26 cellular contexts compared by ENCODE assay signal in the genomic region with DNA sequence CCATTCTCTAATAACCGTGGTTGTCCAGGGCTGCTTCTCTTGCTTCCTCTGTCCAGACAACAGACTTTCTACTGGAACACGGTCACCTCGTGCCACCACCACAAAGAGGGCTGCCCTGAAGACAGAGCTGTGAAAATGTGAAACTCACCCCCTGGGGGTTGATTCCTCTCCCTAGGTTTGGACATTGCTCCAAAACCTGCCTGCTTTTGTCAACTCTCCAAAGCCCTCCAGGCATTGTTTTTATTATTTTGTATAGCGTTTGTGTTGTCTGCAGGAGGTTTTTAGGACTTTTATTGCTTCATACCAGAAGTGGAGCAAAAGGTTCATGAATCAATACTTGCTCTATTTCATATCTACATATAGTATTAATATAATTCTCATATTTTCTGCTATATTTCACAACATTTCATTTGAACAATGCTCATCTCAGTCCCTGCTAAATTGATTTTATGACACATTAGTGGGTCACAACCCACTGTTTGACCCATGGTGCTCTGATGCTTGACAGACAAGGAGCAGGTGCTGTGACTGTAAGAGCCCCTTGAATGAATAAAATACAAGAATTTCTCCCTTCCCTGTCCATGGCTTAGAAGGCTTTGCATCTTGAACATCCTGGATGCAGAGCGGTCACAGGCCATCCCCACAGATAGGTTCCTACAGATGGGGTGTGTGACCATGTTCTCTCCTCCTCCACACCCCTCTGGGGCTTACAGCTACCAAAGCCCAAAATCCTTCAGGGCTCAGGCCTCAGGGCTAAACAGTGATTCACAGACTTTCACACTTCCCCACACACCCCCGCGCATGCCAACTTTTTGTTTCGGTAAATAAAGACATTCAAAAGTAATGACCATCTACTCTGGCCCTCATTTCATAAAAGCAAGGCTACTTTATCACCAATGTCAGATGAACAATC. TPM values are rescaled to one million over a fixed set of nuclear protein-coding genes. Genes with fewer than 3 reads are reported as not detected.
A peak's percentile ranks its signal among the peaks of the same experiment; 100 is the strongest.
DNase-seq lines count a peak whose midpoint lies in the region; ATAC-seq, FAIRE-seq and TF ChIP-seq lines count a peak whose summit lies in the region.
"Had no signal": no experiment of that assay in that cellular context is flagged by ENCODE, and none has a peak within 500 bp of the region (broad histone marks: within the 10 kb centered on the region; RNA-seq: fewer than 3 reads in every experiment).

No MANE protein-coding gene starts in this region.

- H3K4me1 Mint-ChIP-seq in GM23338: peaks cover 42% of the 10 kb centered on the region
- H3K4me1 Mint-ChIP-seq: immature natural killer cell had no signal

- no peak for ATAC-seq in GM23338
- ATAC-seq in foreskin keratinocyte: peak; percentile 25
- no peak for ATAC-seq in sciatic nerve
- ATAC-seq in HG03520 (IDR thresholded peaks at IDR 0.05; ENCODE audit: unreplicated experiment): no peak
- ATAC-seq: left ventricle myocardium superior; mucosa of descending colon; stimulated activated naive B cell treated with anti-CD40 and anti-IgM and Interleukin-4, amounts not matched to agents 10 μg/mL and 1 μg/mL and 100 μg/mL, for 72 hours had no signal

- TF ChIP-seq CTCF in GM23338 (conservative IDR thresholded peaks at IDR 0.05; ENCODE audit: low read depth in 2 of 2): no peak
- TF ChIP-seq CTCF in PC-9 (conservative IDR thresholded peaks at IDR 0.05): no peak
- TF ChIP-seq CTCF in foreskin keratinocyte (conservative IDR thresholded peaks at IDR 0.05): no peak
- no peak for TF ChIP-seq CTCF in spleen (IDR thresholded peaks at IDR 0.05 in 8 of 11, conservative IDR thresholded peaks at IDR 0.05 in 3 of 11)

- no peak overlapping the region; the same call in 2 of the 3 replicates for H3K4me3 Mint-ChIP-seq in GM23338
- H3K4me3 Mint-ChIP-seq: activated CD4-positive, alpha-beta T cell treated with anti-CD3 and anti-CD28 coated beads, Interleukin-2, amount 10 ng/mL, durations not matched to agents 24 days and 14 days; immature natural killer cell; stimulated activated naive B cell treated with anti-CD40 and anti-IgM and Interleukin-4, amounts not matched to agents 10 μg/mL and 1 μg/mL and 100 μg/mL, for 72 hours had no signal

- H3K27me3 Mint-ChIP-seq in GM23338 (ENCODE audit: insufficient read depth, low read depth, poor library complexity): peaks cover 9% of the 10 kb centered on the region

- H3K9me2 ChIP-seq in GM23338 (ENCODE audit: insufficient read depth): no peaks in the 10 kb centered on the region
- H3K9me2 ChIP-seq in PC-9 (ENCODE audit: insufficient read depth): no peaks in the 10 kb centered on the region

- FAIRE-seq in GM12892 (lab: Jason Lieb, UNC): no peak
- FAIRE-seq: H54 had no signal

- H3K79me2 ChIP-seq in GM23338 (replicated peaks; ENCODE audit: insufficient read depth) (no peaks in the 10 kb centered on the region), PC-9 (ENCODE audit: low read depth) (no peaks in the 10 kb centered on the region)

- H2AFZ ChIP-seq in GM23338: peak overlapping the region; percentile 99
- no peak overlapping the region for H2AFZ ChIP-seq in PC-9

- TF ChIP-seq POLR2A in spleen (IDR thresholded peaks at IDR 0.05) (no peak), GM12892 (IDR thresholded peaks at IDR 0.05; ENCODE audit: low read depth, low read length) (no peak)

- intact Hi-C loops in PC-9 (cut with micrococcal nuclease; ENCODE audit: unreplicated experiment) (no loop called here), sciatic nerve (cut with DNase I) (no loop called here), spleen (cut with DNase I; ENCODE audit: low total_unique reads) (no loop called here)

- H3K4me3 ChIP-seq in GM23338 (peak overlapping the region; percentile 46; the same call in 1 of the 2 replicates), PC-9 (no peak overlapping the region), spleen (no peak overlapping the region)
- H3K4me3 ChIP-seq: mucosa of descending colon, right lobe of liver, thyroid gland had no signal

- H3K27me3 ChIP-seq in GM23338 (ENCODE audit: insufficient read depth): no peaks in the 10 kb centered on the region
- H3K27me3 ChIP-seq in PC-9 (ENCODE audit: insufficient read depth, low read depth): no peaks in the 10 kb centered on the region
- peaks cover 9% of the 10 kb centered on the region for H3K27me3 ChIP-seq in foreskin keratinocyte
- H3K27me3 ChIP-seq in spleen (replicated peaks in 1 of 7): peaks cover 0 to 24% (median 0%) of the 10 kb centered on the region in 7 donors
- H3K27me3 ChIP-seq: right lobe of liver, thyroid gland had no signal

- H3K4me2 ChIP-seq in GM23338 (peak overlapping the region; percentile 77), PC-9 (peak overlapping the region; percentile 46)

- 87 to 93% (median 88%) methylated on average over 8 of the region's 8 CpGs for WGBS in spleen, 5 donors

- CTCF ChIA-PET in PC-9 (lab: Charles Lee): no interaction called here

- no peaks in the 10 kb centered on the region for H3K9me3 Mint-ChIP-seq in GM23338
- H3K9me3 Mint-ChIP-seq: activated CD4-positive, alpha-beta T cell treated with anti-CD3 and anti-CD28 coated beads, Interleukin-2, amount 10 ng/mL, durations not matched to agents 24 days and 14 days had no signal

- no TSS peak for BruUV-seq in PC-9 (replicated peaks; lab: Mats Ljungman, UMichigan)

- no peaks in the 10 kb centered on the region for H4K20me1 ChIP-seq in GM23338 (replicated peaks; ENCODE audit: insufficient read depth)
- H4K20me1 ChIP-seq in PC-9 (ENCODE audit: insufficient read depth): no peaks in the 10 kb centered on the region

- H3F3A ChIP-seq in GM23338 (replicated peaks; ENCODE audit: low read depth) (peaks cover 5% of the 10 kb centered on the region; the same call in 1 of the 2 replicates), PC-9 (ENCODE audit: insufficient read depth, low read depth) (peaks cover 14% of the 10 kb centered on the region)

- no peak overlapping the region for H3K27ac Mint-ChIP-seq in GM23338
- H3K27ac Mint-ChIP-seq: activated CD4-positive, alpha-beta T cell treated with anti-CD3 and anti-CD28 coated beads, Interleukin-2, amount 10 ng/mL, durations not matched to agents 24 days and 14 days; immature natural killer cell; stimulated activated naive B cell treated with anti-CD40 and anti-IgM and Interleukin-4, amounts not matched to agents 10 μg/mL and 1 μg/mL and 100 μg/mL, for 72 hours had no signal

- H3K27ac ChIP-seq in GM23338 (ENCODE audit: low read depth) (no peak overlapping the region), PC-9 (0 out of 2 replicates have a peak overlapping the region, but pooled peaks have one; percentile 1), foreskin keratinocyte (no peak overlapping the region), spleen (no peak overlapping the region)
- H3K27ac ChIP-seq: C4-2B, right lobe of liver, thyroid gland had no signal

- DNase-seq in GM23338 (ENCODE audit: low spot score) (no peak), PC-9 (peak in 1 of 2 experiments; percentile 74), foreskin keratinocyte (no peak), sciatic nerve (ENCODE audit: low spot score) (peak; percentile 42), spleen (no peak), GM12892 (ENCODE audit: insufficient read length) (no peak)
- no peak for DNase-seq in stimulated activated CD4-positive, alpha-beta T cell treated with anti-CD3 and anti-CD28 coated beads, Interleukin-12 subunit alpha, Interleukin-12 subunit beta, amount 100 ng/mL, for 4 hours
- DNase-seq: activated CD4-positive, alpha-beta T cell treated with anti-CD3 and anti-CD28 coated beads, Interleukin-2, amount 10 ng/mL, durations not matched to agents 24 days and 14 days; dermis blood vessel endothelial cell; DMS 273 treated with DMSO at 0.1 percent for 48 hours; GDM1; immature natural killer cell; Kasumi-1; left ventricle myocardium superior; mucosa of descending colon; NCI-H1105 treated with DMSO at 0.1 percent for 48 hours; NCI-H524; occipital lobe; stimulated activated CD4-positive, alpha-beta T cell treated with anti-CD3 and anti-CD28 coated beads, Interleukin-1b, Interleukin-23, amount 100 ng/mL, for 48 hours; stimulated activated naive B cell treated with anti-CD40 and anti-IgM and Interleukin-4, amounts not matched to agents 10 μg/mL and 1 μg/mL and 100 μg/mL, for 72 hours; T-helper 1 cell; thyroid gland had no signal

- H3K36me3 Mint-ChIP-seq in GM23338 (ENCODE audit: low read depth): no peaks in the 10 kb centered on the region
- H3K36me3 Mint-ChIP-seq: immature natural killer cell; stimulated activated naive B cell treated with anti-CD40 and anti-IgM and Interleukin-4, amounts not matched to agents 10 μg/mL and 1 μg/mL and 100 μg/mL, for 72 hours had no signal

- H3K36me3 ChIP-seq in GM23338 (ENCODE audit: insufficient read depth) (no peaks in the 10 kb centered on the region), PC-9 (ENCODE audit: low read depth) (no peaks in the 10 kb centered on the region), spleen (no peaks in the 10 kb centered on the region)
- H3K36me3 ChIP-seq: right lobe of liver, thyroid gland had no signal

- H3K4me1 ChIP-seq in GM23338 (ENCODE audit: insufficient read depth): peaks cover 48% of the 10 kb centered on the region
- peaks cover 23% of the 10 kb centered on the region for H3K4me1 ChIP-seq in PC-9 (replicated peaks; ENCODE audit: insufficient read depth)
- H3K4me1 ChIP-seq in foreskin keratinocyte: no peaks in the 10 kb centered on the region
- peaks cover 0 to 13% (median 0%) of the 10 kb centered on the region in 6 donors for H3K4me1 ChIP-seq in spleen
- H3K4me1 ChIP-seq: right lobe of liver had no signal

- H3K9me3 ChIP-seq in PC-9 (ENCODE audit: insufficient read depth, low read depth) (no peaks in the 10 kb centered on the region), spleen (no peaks in the 10 kb centered on the region)
- H3K9me3 ChIP-seq: mucosa of descending colon, right lobe of liver, thyroid gland had no signal

- POLR2A ChIA-PET in PC-9 (lab: Charles Lee; ENCODE audit: unreplicated experiment): no interaction called here

RNA-seq across cellular contexts. Expression of a gene that starts 20.6 kb away (rescaled TPM):
- 18.1 and 24.1 TPM in 2 replicates for total RNA-seq in GM23338 (2014; rRNA removed; shearing (Covaris generic))
- polyA plus RNA-seq in GM23338 (2016; fragmentation: Nextera tagmentation; extraction: Ambion mirVana) (4.7 and 7.0 TPM in 2 replicates), foreskin keratinocyte (1.1 and 2.2 TPM in 2 replicates), spleen (1 to 10 TPM; 1.8 to 2.2 (median 2.2) TPM)
- total RNA-seq in PC-9 (2021) (1.8 and 2.4 TPM in 2 replicates), foreskin keratinocyte (3.7 and 7.4 TPM in 2 replicates), sciatic nerve (59.0 TPM), spleen (10 to 100 TPM in 2 of 7 donors, 1 to 10 TPM in 5; 4.6 to 15.5 (median 6.9) TPM)
- polyA plus RNA-seq in GM12892 (2012; ENCODE audit: missing spikeins): 0.19 TPM
- polyA plus RNA-seq: immature natural killer cell had no signal
